14 cellular contexts compared by ENCODE assay signal in genomic region chr2:42217914-42218313, GRCh38.
"Had no signal": no experiment of that assay in that cellular context is flagged by ENCODE, and none has a peak within 500 bp of the region (broad histone marks: within the 10 kb centered on the region; RNA-seq: fewer than 3 reads in every experiment).

No MANE protein-coding gene starts in this region.

- H3K4me3 Mint-ChIP-seq: type B pancreatic cell had no signal

- FAIRE-seq: bronchial epithelial cell had no signal

- ATAC-seq: left lobe of liver had no signal

- H3K4me2 ChIP-seq: hepatocyte had no signal

- H3K27ac Mint-ChIP-seq: type B pancreatic cell had no signal

- DNase-seq: activated CD4-positive, alpha-beta T cell treated with anti-CD3 and anti-CD28 coated beads, Interleukin-2, amount 50 U/mL, for 48 hours; activated CD4-positive, CD25-positive, alpha-beta regulatory T cell treated with anti-CD3 and anti-CD28 coated beads, Interleukin-2, amount 50 U/mL, for 72 hours; erythroblast; islet precursor cell; stimulated activated CD4-positive, alpha-beta T cell treated with anti-CD3 and anti-CD28 coated beads, Interleukin-15, amount 100 ng/mL, for 24 hours; stimulated activated CD4-positive, alpha-beta T cell treated with anti-CD3 and anti-CD28 coated beads, Interleukin-4, amount 100 ng/mL, for 1 hour; stimulated activated naive CD4-positive, alpha-beta T cell treated with Interleukin-2 at 50 U/mL for 16 hours; T1000 had no signal

- H3K9me3 ChIP-seq: ascending aorta, suprapubic skin had no signal

- H3K27me3 Mint-ChIP-seq: type B pancreatic cell had no signal

- H2AFZ ChIP-seq: hepatocyte had no signal

- H3K27me3 ChIP-seq: ascending aorta, hepatocyte, suprapubic skin had no signal

- H3K4me3 ChIP-seq: ascending aorta, hepatocyte, suprapubic skin had no signal

- H3K36me3 ChIP-seq: ascending aorta, suprapubic skin had no signal

- H3K27ac ChIP-seq: ascending aorta, suprapubic skin had no signal
